In the genomic region with DNA sequence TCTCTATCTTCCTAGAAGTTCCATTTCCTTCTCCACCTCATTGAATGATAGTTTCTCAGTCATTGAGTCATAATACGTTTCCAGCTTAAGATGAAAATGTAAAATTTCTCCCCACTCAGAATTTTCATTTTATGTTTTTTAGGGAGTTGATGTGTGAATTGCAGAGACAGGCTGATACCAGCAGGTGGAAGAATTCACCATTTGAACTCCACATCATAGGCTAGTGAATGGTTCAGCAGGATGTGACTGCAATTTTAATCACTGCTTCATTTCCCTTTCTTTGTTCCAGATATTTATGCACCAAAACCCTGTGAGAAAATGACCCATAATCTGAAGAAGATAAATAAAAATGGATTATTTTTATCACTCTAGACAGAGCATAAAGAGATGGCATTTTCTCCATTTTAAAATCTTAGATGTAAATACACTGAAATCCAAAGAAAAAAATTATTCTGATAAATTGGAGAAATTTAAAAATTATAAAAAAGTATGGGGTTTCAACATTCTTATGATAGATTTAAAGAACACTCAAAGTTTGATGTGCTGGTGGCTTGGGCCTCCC, we compare ENCODE assay signal across 1 cellular context.
TF ChIP-seq lines count a peak whose summit lies in the region.

No MANE protein-coding gene starts in this region.

TF ChIP-seq in SK-N-SH treated with all-trans-retinoic acid at 6 μM for 48 hours, 23 proteins besides CTCF, POLR2A, EP300 and RAD21 (continued from another document):
- TF ChIP-seq ZFP30 (CRISPR knock-in tag; IDR thresholded peaks at IDR 0.05) = no peak
- no peak for TF ChIP-seq ZFP3 (CRISPR knock-in tag; IDR thresholded peaks at IDR 0.05)
